In the genomic region with DNA sequence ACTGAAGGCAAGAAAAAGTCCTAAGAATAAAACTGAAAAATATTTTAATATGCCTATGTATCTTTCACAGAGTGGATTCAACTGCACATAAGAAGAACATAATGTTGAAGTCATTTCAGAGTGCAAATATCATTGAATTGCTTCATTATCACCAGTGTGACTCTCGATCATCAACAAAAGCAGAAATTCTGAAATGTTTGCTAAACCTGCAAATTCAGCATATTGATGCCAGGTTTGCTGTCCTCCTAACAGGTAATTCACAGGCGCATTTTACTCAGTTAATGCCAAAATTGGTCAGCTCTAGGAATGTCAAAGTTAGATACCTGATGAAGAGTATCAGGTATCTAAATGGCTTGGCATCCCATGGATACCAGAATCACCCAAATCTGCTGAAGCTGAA, we compare ENCODE assay signal across 22 cellular contexts.
"Had no signal": no experiment of that assay in that cellular context is flagged by ENCODE, and none has a peak within 500 bp of the region (broad histone marks: within the 10 kb centered on the region; RNA-seq: fewer than 3 reads in every experiment).

No MANE protein-coding gene starts in this region.

- H3K4me2 ChIP-seq: KMS-11 had no signal

- H3K27ac Mint-ChIP-seq: activated CD4-positive, alpha-beta memory T cell treated with anti-CD3 and anti-CD28 coated beads, Interleukin-2, amount 10 ng/mL, durations not matched to agents 7 days and 5 days; T-helper 1 cell treated with Interleukin-12 subunit alpha and Interleukin-12 subunit beta and Interleukin-4 antibody, amounts not matched to agents 30 μg/mL and 1 μg/mL, for 36 hours had no signal

- H3K27me3 ChIP-seq: brain microvascular endothelial cell, SJSA1 had no signal

- H3K4me3 ChIP-seq: SJSA1 had no signal

- H3K9me3 ChIP-seq: SJSA1 had no signal

- DNase-seq: activated CD4-positive, alpha-beta memory T cell treated with anti-CD3 and anti-CD28 coated beads, Interleukin-2, amount 10 ng/mL, durations not matched to agents 7 days and 5 days; activated CD4-positive, alpha-beta T cell treated with anti-CD3 and anti-CD28 coated beads, Interleukin-2, amount 50 U/mL, for 1 hour; activated CD4-positive, CD25-positive, alpha-beta regulatory T cell; activated effector memory CD4-positive, alpha-beta T cell treated with Interleukin-2 at 50 U/mL for 16 hours; activated naive CD4-positive, alpha-beta T cell; activated T-cell treated with anti-CD3 and anti-CD28 coated beads for 4 hours; brain microvascular endothelial cell; cerebellar nuclear complex; MV-4-11; NCI-H1092 treated with DMSO at 0.1 percent for 48 hours; NCI-H1417 treated with DMSO at 0.1 percent for 48 hours; NCI-H1694; NCI-H2029; NCI-H510A treated with DMSO at 0.1 percent for 48 hours; NCI-H69; NK-92 treated with Interleukin-12 subunit alpha and Interleukin-12 subunit beta, amount 100 ng/mL, for 24 hours; SHP77; T-helper 9 cell had no signal

- H3K9ac ChIP-seq: KMS-11 had no signal

- H3K27me3 Mint-ChIP-seq: activated CD4-positive, alpha-beta memory T cell treated with anti-CD3 and anti-CD28 coated beads, Interleukin-2, amount 10 ng/mL, durations not matched to agents 7 days and 5 days; activated naive CD4-positive, alpha-beta T cell treated with anti-CD3 and anti-CD28 coated beads, Interleukin-2, amount 50 U/mL, for 24 hours had no signal

- H3K27ac ChIP-seq: brain microvascular endothelial cell, KMS-11, SJSA1 had no signal

- H3K9me3 Mint-ChIP-seq: activated CD4-positive, alpha-beta memory T cell treated with anti-CD3 and anti-CD28 coated beads, Interleukin-2, amount 10 ng/mL, durations not matched to agents 7 days and 5 days; activated naive CD4-positive, alpha-beta T cell treated with anti-CD3 and anti-CD28 coated beads, Interleukin-2, amount 50 U/mL, for 24 hours; T-helper 1 cell treated with Interleukin-12 subunit alpha and Interleukin-12 subunit beta and Interleukin-4 antibody, amounts not matched to agents 30 μg/mL and 1 μg/mL, for 36 hours had no signal

- H3K4me1 ChIP-seq: SJSA1 had no signal

- H3K4me3 Mint-ChIP-seq: activated CD4-positive, alpha-beta memory T cell treated with anti-CD3 and anti-CD28 coated beads, Interleukin-2, amount 10 ng/mL, durations not matched to agents 7 days and 5 days; activated naive CD4-positive, alpha-beta T cell treated with anti-CD3 and anti-CD28 coated beads, Interleukin-2, amount 50 U/mL, for 24 hours; T-helper 1 cell treated with Interleukin-12 subunit alpha and Interleukin-12 subunit beta and Interleukin-4 antibody, amounts not matched to agents 30 μg/mL and 1 μg/mL, for 36 hours had no signal
